26 cellular contexts compared by ENCODE assay signal in genomic region chr1:2202843-2203601, GRCh38. TPM values are rescaled to one million over a fixed set of nuclear protein-coding genes. Genes with fewer than 3 reads are reported as not detected.
DNase-seq lines count a peak whose midpoint lies in the region; ATAC-seq, FAIRE-seq and TF ChIP-seq lines count a peak whose summit lies in the region.
"Had no signal": no experiment of that assay in that cellular context is flagged by ENCODE, and none has a peak within 500 bp of the region (broad histone marks: within the 10 kb centered on the region; RNA-seq: fewer than 3 reads in every experiment).

No MANE protein-coding gene starts in this region.

- intact Hi-C loops in K562 (cut with micrococcal nuclease), result no loop called here
- intact Hi-C loops in lower lobe of right lung (cut with DNase I), result no loop called here
- intact Hi-C loops in gastrocnemius medialis (cut with DNase I; ENCODE audit: low total_unique reads), result no loop called here

- no peak overlapping the region for H2AFZ ChIP-seq in K562 (ENCODE audit: low read depth, low read length)

- no peak overlapping the region for H3K9ac ChIP-seq in BLaER1
- peak overlapping the region in 1 of 2 experiments; percentile 91; a peak in 2 of 4 replicates for H3K9ac ChIP-seq in K562 (ENCODE audit: insufficient read depth in 1 of 2, low read depth in 2 of 2, low read length in 2 of 2)

- TF ChIP-seq EP300 in K562 (IDR thresholded peaks at IDR 0.05; ENCODE audit: low read length), result no peak

- in situ Hi-C loops in K562 (cut with MboI) (no loop called here), gastrocnemius medialis (cut with MboI; ENCODE audit: low sequenced_read_pairs in 4 of 4) (loop anchor here in 2 of 4 donors (25.0 kb wide), 2 partner anchors 109 to 334 kb away; partner anchors contain the start of genes HES5 (in 1 of the 2) and PANK4 (in 1 of the 2))

- H3K9me3 ChIP-seq in BLaER1 (no peaks in the 10 kb centered on the region), K562 (replicated peaks; ENCODE audit: control insufficient read depth, insufficient read depth, low read depth, low read length) (no peaks in the 10 kb centered on the region), lower lobe of right lung (no peaks in the 10 kb centered on the region), gastrocnemius medialis (no peaks in the 10 kb centered on the region)
- H3K9me3 ChIP-seq: SJCRH30, tibial artery had no signal

- ATAC-seq in K562 (no peak), lower lobe of right lung (no peak), gastrocnemius medialis (no peak)

- H3K4me2 ChIP-seq in BLaER1, result peak overlapping the region; percentile 97; the same call in 1 of the 2 replicates
- H3K4me2 ChIP-seq in K562 (ENCODE audit: insufficient read depth, low read length), result no peak overlapping the region

- CTCF ChIA-PET in K562 (lab: Yijun Ruan, JAX; ENCODE audit: low intra/inter-chr PET ratio), result no interaction called here

- H3K27ac ChIP-seq in BLaER1 (no peak overlapping the region), K562 (ENCODE audit: extremely low read depth, low read depth, low read length) (no peak overlapping the region), lower lobe of right lung (peak overlapping the region; percentile 81), gastrocnemius medialis (peak overlapping the region in 3 of 4 donors; percentile 82 to 93 (median 89))
- H3K27ac ChIP-seq: SJCRH30 had no signal

- TF ChIP-seq CTCF in K562 (IDR thresholded peaks at IDR 0.05 in 2 of 3, conservative IDR thresholded peaks at IDR 0.05 in 1 of 3; ENCODE audit: insufficient read depth in 2 of 3, low read depth in 1 of 3, low read length in 3 of 3), result no peak
- TF ChIP-seq CTCF in lower lobe of right lung (IDR thresholded peaks at IDR 0.05), result no peak
- no peak for TF ChIP-seq CTCF in gastrocnemius medialis (IDR thresholded peaks at IDR 0.05 in 4 of 5, conservative IDR thresholded peaks at IDR 0.05 in 1 of 5)

- H3K27me3 ChIP-seq in BLaER1 (no peaks in the 10 kb centered on the region), K562 (ENCODE audit: control insufficient read depth in 2 of 2, insufficient read depth in 2 of 2, low read length in 2 of 2) (no peaks in the 10 kb centered on the region), lower lobe of right lung (ENCODE audit: low read depth) (no peaks in the 10 kb centered on the region), gastrocnemius medialis (no peaks in the 10 kb centered on the region)
- H3K27me3 ChIP-seq: tibial artery had no signal

- DNase-seq in K562 (ENCODE audit: extremely low read depth in 1 of 4, low spot score in 3 of 4) (no peak), lower lobe of right lung (no peak), gastrocnemius medialis (no peak), HuH-7.5 (ENCODE audit: low spot score) (no peak), hepatic stellate cell (ENCODE audit: low spot score) (no peak), frontal cortex (ENCODE audit: low spot score in 2 of 2) (no peak)
- no peak for DNase-seq in activated effector memory CD4-positive, alpha-beta T cell treated with anti-CD3 and anti-CD28 coated beads, Interleukin-2, amount 50 U/mL, for 16 hours
- DNase-seq: activated CD4-positive, alpha-beta T cell treated with anti-CD3 and anti-CD28 coated beads for 48 hours; activated CD8-positive, alpha-beta memory T cell treated with anti-CD3 and anti-CD28 coated beads for 24 hours; activated naive CD8-positive, alpha-beta T cell treated with anti-CD3 and anti-CD28 coated beads, Interleukin-2, amount 10 ng/mL, durations not matched to agents 7 days and 5 days; CD8-positive, alpha-beta memory T cell; DMS153; effector CD8-positive, alpha-beta T cell; glutamatergic neuron; H9; islet precursor cell; MV-4-11; NCI-H146; NCI-H82; SJCRH30; stimulated activated CD4-positive, alpha-beta T cell treated with anti-CD3 and anti-CD28 coated beads, Interleukin-2, amount 100 ng/mL, for 24 hours; T-helper 9 cell; tibial artery had no signal

- no TSS peak for BruUV-seq in K562 (replicated peaks; lab: Mats Ljungman, UMichigan)

- H4K20me1 ChIP-seq in BLaER1 (peaks cover 13% of the 10 kb centered on the region), K562 (replicated peaks; ENCODE audit: control insufficient read depth, insufficient read depth, low read length) (no peaks in the 10 kb centered on the region)

- TF ChIP-seq POLR2A in K562 (conservative IDR thresholded peaks at IDR 0.05) (no peak), gastrocnemius medialis (IDR thresholded peaks at IDR 0.05) (no peak)

- FAIRE-seq in K562 (lab: Jason Lieb, UNC) (no peak), frontal cortex (lab: Jason Lieb, UNC) (no peak)
- FAIRE-seq: colon, RCC 7860 had no signal

- POLR2A ChIA-PET in K562 (lab: Yijun Ruan, JAX), result interaction anchor here (0.5 to 1.5 kb wide), 6 partner anchors 12 to 362 kb away, joined by 3 to 4 read pairs (median 3); no protein-coding TSS in a partner anchor

- WGBS in K562 (ENCODE audit: insufficient coverage, low coverage, missing lambda C conversion rate), result 81% methylated on average over 14 of the region's 15 CpGs

- no peak overlapping the region for H3K4me3 ChIP-seq in BLaER1
- no peak overlapping the region for H3K4me3 ChIP-seq in K562
- no peak overlapping the region for H3K4me3 ChIP-seq in lower lobe of right lung
- no peak overlapping the region for H3K4me3 ChIP-seq in gastrocnemius medialis
- H3K4me3 ChIP-seq: SJCRH30 had no signal

- no peak for TF ChIP-seq RAD21 in K562 (CRISPR knock-in tag; conservative IDR thresholded peaks at IDR 0.05 in 1 of 2, IDR thresholded peaks at IDR 0.05 in 1 of 2)

- peaks cover 26% of the 10 kb centered on the region; the same call in 2 of the 3 replicates for H3K79me2 ChIP-seq in K562 (ENCODE audit: control insufficient read depth, insufficient read depth, low read length)

- H3K4me1 ChIP-seq in BLaER1 (peaks cover 88% of the 10 kb centered on the region), K562 (replicated peaks in 1 of 2; ENCODE audit: control insufficient read depth in 2 of 2, insufficient read depth in 2 of 2, low read length in 2 of 2) (peaks cover 45 to 79% of the 10 kb centered on the region in 2 experiments), lower lobe of right lung (peaks cover 72% of the 10 kb centered on the region), gastrocnemius medialis (peaks cover 25 to 39% of the 10 kb centered on the region in 2 donors)

- H3K36me3 ChIP-seq in BLaER1, result no peaks in the 10 kb centered on the region
- H3K36me3 ChIP-seq in K562 (ENCODE audit: control insufficient read depth, insufficient read depth, low read length), result no peaks in the 10 kb centered on the region
- H3K36me3 ChIP-seq in lower lobe of right lung, result no peaks in the 10 kb centered on the region
- no peaks in the 10 kb centered on the region for H3K36me3 ChIP-seq in gastrocnemius medialis
- H3K36me3 ChIP-seq: SJCRH30, tibial artery had no signal

- H3K9me1 ChIP-seq in K562 (ENCODE audit: control insufficient read depth, insufficient read depth, low read length), result no peaks in the 10 kb centered on the region

RNA-seq across cellular contexts. Expression of gene FAAP20, which starts 8.4 kb away (rescaled TPM):
- total RNA-seq in K562 (2011; cell fraction: chromatin; rRNA removed; ENCODE audit: low replicate concordance), result 32.5 and 87.9 TPM in 2 replicates
- 57.6 and 57.7 TPM in 2 replicates for total RNA-seq in K562 (2011; cell fraction: nucleolus; rRNA removed)
- 37.4 and 38.2 TPM in 2 replicates for total RNA-seq in K562 (2011; cell fraction: nucleoplasm; rRNA removed)
- total RNA-seq in K562 (2014; rRNA removed) (74.4 and 79.5 TPM in 2 replicates), K562 (2014; rRNA removed; fragmentation: Illumina TruSeq; extraction: Trizol) (4.5 and 5.2 TPM in 2 replicates), K562 (2015; rRNA removed; fragmentation: Illumina TruSeq; extraction: Trizol) (13.7 and 15.9 TPM in 2 replicates), K562 (2021) (142 TPM in 2 replicates), lower lobe of right lung (50.9 TPM), gastrocnemius medialis (10 to 100 TPM; 12.1 to 26.2 (median 17.3) TPM), frontal cortex (19.2 TPM)
- polyA plus RNA-seq in K562 (2011; rRNA removed) (9.9 and 13.5 TPM in 2 replicates), K562 (2014; fragmentation: Illumina TruSeq; extraction: Trizol) (8.4 and 22.6 TPM in 2 replicates), K562 (2014; fragmentation: Nextera tagmentation; extraction: Ambion mirVana) (1 to 10 TPM in 1 of 2 experiments, under 1 TPM in 1; 0.58 to 1.0 TPM), K562 (2014; rRNA removed) (143 and 153 TPM in 2 replicates)
- polyA plus RNA-seq in K562 (2011; cell fraction: cytosol; rRNA removed), result 19.5 and 92.5 TPM in 2 replicates
- polyA plus RNA-seq in K562 (2011; cell fraction: nucleus; rRNA removed), result 23.2 and 44.5 TPM in 2 replicates
- 74.5 and 114 TPM in 2 replicates for polyA plus RNA-seq in K562 (2012)
- 3.3 and 3.9 TPM in 2 replicates for polyA minus RNA-seq in K562 (2011; rRNA and poly(A)+ RNA removed)
- polyA minus RNA-seq in K562 (2011; cell fraction: cytosol; rRNA and poly(A)+ RNA removed), result 16.1 and 25.8 TPM in 2 replicates
- polyA minus RNA-seq in K562 (2011; cell fraction: nucleus; rRNA and poly(A)+ RNA removed), result 10.0 and 14.0 TPM in 2 replicates

RNA-seq across cellular contexts. Expression of gene SKI, which starts 25.1 kb away (rescaled TPM):
- total RNA-seq in K562 (2011; cell fraction: chromatin; rRNA removed; ENCODE audit: low replicate concordance), result 25.0 and 40.0 TPM in 2 replicates
- total RNA-seq in K562 (2011; cell fraction: nucleolus; rRNA removed), result 28.2 and 34.2 TPM in 2 replicates
- 21.0 and 24.4 TPM in 2 replicates for total RNA-seq in K562 (2011; cell fraction: nucleoplasm; rRNA removed)
- total RNA-seq in K562 (2014; rRNA removed), result 10.8 and 16.6 TPM in 2 replicates
- total RNA-seq in K562 (2014; rRNA removed; fragmentation: Illumina TruSeq; extraction: Trizol), result 2.8 and 3.2 TPM in 2 replicates
- total RNA-seq in K562 (2015; rRNA removed; fragmentation: Illumina TruSeq; extraction: Trizol), result 4.6 and 5.6 TPM in 2 replicates
- 55.4 and 60.5 TPM in 2 replicates for total RNA-seq in K562 (2021)
- polyA plus RNA-seq in K562 (2011; rRNA removed), result 3.1 and 4.6 TPM in 2 replicates
- 3.6 and 6.1 TPM in 2 replicates for polyA plus RNA-seq in K562 (2011; cell fraction: cytosol; rRNA removed)
- 8.6 and 16.4 TPM in 2 replicates for polyA plus RNA-seq in K562 (2011; cell fraction: nucleus; rRNA removed)
- 13.2 and 13.6 TPM in 2 replicates for polyA plus RNA-seq in K562 (2012)
- polyA plus RNA-seq in K562 (2014; fragmentation: Illumina TruSeq; extraction: Trizol), result 15.8 and 21.4 TPM in 2 replicates
- under 1 TPM; 0.10 to 0.39 TPM for polyA plus RNA-seq in K562 (2014; fragmentation: Nextera tagmentation; extraction: Ambion mirVana)
- polyA plus RNA-seq in K562 (2014; rRNA removed), result 16.4 and 17.0 TPM in 2 replicates
- 2.7 and 4.6 TPM in 2 replicates for polyA minus RNA-seq in K562 (2011; rRNA and poly(A)+ RNA removed)
- polyA minus RNA-seq in K562 (2011; cell fraction: cytosol; rRNA and poly(A)+ RNA removed), result 20.6 and 21.9 TPM in 2 replicates
- polyA minus RNA-seq in K562 (2011; cell fraction: nucleus; rRNA and poly(A)+ RNA removed), result 8.6 and 10.9 TPM in 2 replicates
- 90.0 TPM for total RNA-seq in lower lobe of right lung
- total RNA-seq in gastrocnemius medialis, result 10 to 100 TPM in 3 of 4 donors, 1 to 10 TPM in 1; 7.8 to 32.2 (median 22.4) TPM
- 15.5 TPM for total RNA-seq in frontal cortex

Comparison
In these comparisons a context has a peak if more than half of its experiments do, and no peak if none do; other contexts are left out.
1. H3K27ac ChIP-seq: peak in lower lobe of right lung (single experiment) and gastrocnemius medialis (3 of 4); none in BLaER1 (single experiment) and K562 (single experiment).